ENCODE assay signal across 2 cellular contexts in genomic region chr5:151931260-151931659, GRCh38.
TF ChIP-seq lines count a peak whose summit lies in the region.

No MANE protein-coding gene starts in this region.

TF ChIP-seq in HepG2, 621 proteins besides CTCF, POLR2A, EP300 and RAD21:
- TF ChIP-seq ZNF317 (CRISPR knock-in tag; IDR thresholded peaks at IDR 0.05) = peak; percentile 98
- TF ChIP-seq MAFK (conservative IDR thresholded peaks at IDR 0.05 in 1 of 2, IDR thresholded peaks at IDR 0.05 in 1 of 2; ENCODE audit: low read length in 2 of 2) = 0 out of 4 replicates have a peak, but pooled peaks of 1 of the 2 experiments have one; percentile 20
- no peak for TF ChIP-seq KAT2B (IDR thresholded peaks at IDR 0.05; ENCODE audit: borderline replicate concordance, low read depth, low read length)
TF ChIP-seq in HepG2: peak in this region for 2.

TF ChIP-seq in K562, 482 proteins besides CTCF, POLR2A, EP300 and RAD21:
- TF ChIP-seq FIP1L1 (IDR thresholded peaks at IDR 0.05; ENCODE audit: low read depth, low read length, poor library complexity, severe bottlenecking) (no peak), TRIM24 (IDR thresholded peaks at IDR 0.05) (peak; percentile 20 to 52; a peak in 1 of 4 replicates), CBX3 (IDR thresholded peaks at IDR 0.05; ENCODE audit: borderline replicate concordance in 1 of 2, low read length in 2 of 2) (peak in 1 of 2 experiments; percentile 96; a peak in 2 of 3 replicates), EHMT2 (IDR thresholded peaks at IDR 0.05) (peak; percentile 64; the same call in 1 of the 2 replicates), ZNF316 (IDR thresholded peaks at IDR 0.05) (peak; percentile 66), POLR3G (IDR thresholded peaks at IDR 0.05; ENCODE audit: extremely low read depth, insufficient read length, insufficient replicate concordance) (no peak), C11orf30 (IDR thresholded peaks at IDR 0.05; ENCODE audit: low read depth) (peak; percentile 42; the same call in 1 of the 2 replicates), EGR1 (conservative IDR thresholded peaks at IDR 0.05) (no peak), XRCC3 (IDR thresholded peaks at IDR 0.05) (peak; percentile 80; the same call in 1 of the 2 replicates), CBX5 (IDR thresholded peaks at IDR 0.05; ENCODE audit: borderline replicate concordance, low read depth) (peak; percentile 75), ZEB2 (IDR thresholded peaks at IDR 0.05) (peak; percentile 49; the same call in 1 of the 2 replicates), MIER1 (IDR thresholded peaks at IDR 0.05; ENCODE audit: low read depth) (peak; percentile 65; the same call in 1 of the 2 replicates), TRIM28 (IDR thresholded peaks at IDR 0.05) (peak; percentile 96)
